Comparison of ENCODE assay signal across 11 cellular contexts in the genomic region with DNA sequence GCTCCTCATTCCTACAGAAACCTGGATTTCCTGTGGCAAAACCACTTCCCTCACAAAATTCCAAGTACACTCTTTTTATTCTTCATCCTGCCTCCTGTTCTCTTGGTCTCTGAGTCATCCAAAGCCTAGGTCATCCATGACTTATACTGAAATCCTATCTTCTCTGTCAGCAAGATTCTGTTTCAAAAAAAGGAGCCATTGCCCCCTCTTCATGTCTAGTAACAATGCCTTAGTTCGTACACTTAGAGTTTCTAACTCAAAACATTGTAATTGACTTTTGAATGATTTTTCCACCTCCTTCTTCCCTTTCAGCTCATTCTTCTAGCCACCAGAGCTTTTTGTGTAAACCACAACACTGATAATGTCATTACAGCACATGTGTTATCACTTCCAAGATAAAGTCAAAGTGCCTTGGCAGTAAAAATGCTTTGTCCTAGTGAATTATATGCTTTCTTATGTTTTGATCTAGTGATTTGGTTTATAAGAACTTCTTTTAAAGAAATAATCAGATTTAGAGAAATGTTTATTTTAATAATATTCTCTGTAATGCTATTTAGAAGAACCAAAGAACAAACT.
DNase-seq lines count a peak whose midpoint lies in the region; ATAC-seq and TF ChIP-seq lines count a peak whose summit lies in the region.
"Had no signal": no experiment of that assay in that cellular context is flagged by ENCODE, and none has a peak within 500 bp of the region (broad histone marks: within the 10 kb centered on the region; RNA-seq: fewer than 3 reads in every experiment).

No MANE protein-coding gene starts in this region.

- H3K36me3 ChIP-seq in HEK293 (ENCODE audit: control insufficient read depth in 2 of 2, insufficient read depth in 1 of 2, low read length in 2 of 2) (no peaks in the 10 kb centered on the region), aorta (ENCODE audit: control insufficient read depth in 1 of 2, insufficient read depth in 2 of 2, low read length in 1 of 2) (no peaks in the 10 kb centered on the region)

- no peak for TF ChIP-seq CTCF in AG04450 (IDR thresholded peaks at IDR 0.05; ENCODE audit: low read depth, low read length)
- no peak for TF ChIP-seq CTCF in HEK293 (tag by site-specific recombination; IDR thresholded peaks at IDR 0.05)

- CTCF ChIA-PET in AG04450 (lab: Charles Lee) (interaction anchor here (0.7 to 1.7 kb wide), 2 partner anchors 265 to 497 kb away, joined by 4 to 6 read pairs; no protein-coding TSS in a partner anchor), HEK293 (lab: Yijun Ruan, JAX) (no interaction called here)
- CTCF ChIA-PET in activated CD4-positive, alpha-beta memory T cell treated with anti-CD3 and anti-CD28 coated beads, Interleukin-2, amount 10 ng/mL, durations not matched to agents 7 days and 5 days (lab: Charles Lee) = interaction anchor here (1.3 kb wide), 1 partner anchor 733 kb away, joined by 4 read pairs; no protein-coding TSS in a partner anchor

- 16 to 28% methylated on average over 1 of the region's 1 CpG for WGBS in aorta, 2 donors

- H3K4me1 ChIP-seq in HEK293 (ENCODE audit: control insufficient read depth, insufficient read depth, low read length) = no peaks in the 10 kb centered on the region
- H3K4me1 ChIP-seq in aorta (ENCODE audit: control insufficient read depth in 1 of 2, insufficient read depth in 2 of 2, low read length in 2 of 2) = no peaks in the 10 kb centered on the region

- peaks cover 18% of the 10 kb centered on the region for H3K27me3 Mint-ChIP-seq in activated CD4-positive, alpha-beta memory T cell treated with anti-CD3 and anti-CD28 coated beads, Interleukin-2, amount 10 ng/mL, durations not matched to agents 7 days and 5 days

- intact Hi-C loops in aorta (cut with DNase I) = no loop called here

- POLR2A ChIA-PET in AG04450 (lab: Yijun Ruan, JAX) (interaction anchor here (0.7 to 1.8 kb wide), 4 partner anchors 21 to 288 kb away, joined by 3 to 11 read pairs (median 6); a partner anchor contains a TSS), HEK293 (lab: Yijun Ruan, JAX) (interaction anchor here (0.7 kb wide), 1 partner anchor 46 kb away, joined by 3 read pairs; no protein-coding TSS in a partner anchor)
- POLR2A ChIA-PET in activated CD4-positive, alpha-beta memory T cell treated with anti-CD3 and anti-CD28 coated beads, Interleukin-2, amount 10 ng/mL, durations not matched to agents 7 days and 5 days (lab: Charles Lee) = interaction anchor here (1.5 to 1.6 kb wide), 2 partner anchors 725 to 732 kb away, joined by 4 read pairs; no protein-coding TSS in a partner anchor

- no peak overlapping the region for H3K27ac ChIP-seq in AG04450 (ENCODE audit: low read depth, low read length)
- no peak overlapping the region for H3K27ac ChIP-seq in HEK293 (ENCODE audit: extremely low read depth, low read depth, low read length)
- H3K27ac ChIP-seq in aorta (ENCODE audit: low read depth in 1 of 2, low read length in 2 of 2) = no peak overlapping the region

- no peaks in the 10 kb centered on the region for H3K9me3 Mint-ChIP-seq in activated CD4-positive, alpha-beta memory T cell treated with anti-CD3 and anti-CD28 coated beads, Interleukin-2, amount 10 ng/mL, durations not matched to agents 7 days and 5 days

- H3K4me1 Mint-ChIP-seq in activated CD4-positive, alpha-beta memory T cell treated with anti-CD3 and anti-CD28 coated beads, Interleukin-2, amount 10 ng/mL, durations not matched to agents 7 days and 5 days = peaks cover 28% of the 10 kb centered on the region

- DNase-seq in AG04450 (ENCODE audit: low read depth, low spot score) (peak; percentile 55), glomerular visceral epithelial cell (ENCODE audit: extremely low spot score) (peak; percentile 80), NCI-H1105 (lab: John Stamatoyannopoulos, UW) (no peak), aorta (no peak)
- DNase-seq in activated CD4-positive, alpha-beta memory T cell treated with anti-CD3 and anti-CD28 coated beads, Interleukin-2, amount 10 ng/mL, durations not matched to agents 7 days and 5 days = no peak
- no peak for DNase-seq in activated naive CD4-positive, alpha-beta T cell treated with anti-CD3 and anti-CD28 coated beads, Interleukin-2, amount 50 U/mL, for 16 hours
- DNase-seq: activated CD4-positive, CD25-positive, alpha-beta regulatory T cell treated with anti-CD3 and anti-CD28 coated beads, Interleukin-2, amount 50 U/mL, for 72 hours had no signal

- ATAC-seq in HG02840 (IDR thresholded peaks at IDR 0.05; ENCODE audit: low FRiP score, unreplicated experiment) (no peak), aorta (ENCODE audit: low FRiP score) (no peak)
- ATAC-seq: K562 had no signal

- H3K27ac Mint-ChIP-seq in activated CD4-positive, alpha-beta memory T cell treated with anti-CD3 and anti-CD28 coated beads, Interleukin-2, amount 10 ng/mL, durations not matched to agents 7 days and 5 days = peak overlapping the region; percentile 84

- H3K4me3 ChIP-seq in AG04450 (ENCODE audit: low read depth, low read length) (no peak overlapping the region), HEK293 (ENCODE audit: low read depth, low read length) (no peak overlapping the region), aorta (ENCODE audit: low read length in 2 of 2) (no peak overlapping the region)
- H3K4me3 ChIP-seq: K562, skin epidermis had no signal

- H3K4me3 Mint-ChIP-seq in activated CD4-positive, alpha-beta memory T cell treated with anti-CD3 and anti-CD28 coated beads, Interleukin-2, amount 10 ng/mL, durations not matched to agents 7 days and 5 days = peak overlapping the region; percentile 52

- H3K27me3 ChIP-seq in AG04450 (ENCODE audit: control insufficient read depth, insufficient read depth, low read length) (no peaks in the 10 kb centered on the region), aorta (ENCODE audit: control insufficient read depth in 1 of 2, insufficient read depth in 2 of 2, low read length in 1 of 2) (no peaks in the 10 kb centered on the region)

- H3K36me3 Mint-ChIP-seq in activated CD4-positive, alpha-beta memory T cell treated with anti-CD3 and anti-CD28 coated beads, Interleukin-2, amount 10 ng/mL, durations not matched to agents 7 days and 5 days (ENCODE audit: low read depth) = peaks cover 2% of the 10 kb centered on the region

- H3K9me3 ChIP-seq in AG04450 (ENCODE audit: control insufficient read depth, insufficient read depth, low read length) = peaks cover 5% of the 10 kb centered on the region
- H3K9me3 ChIP-seq in HEK293 (ENCODE audit: control insufficient read depth, insufficient read depth, low read depth, low read length) = no peaks in the 10 kb centered on the region
- H3K9me3 ChIP-seq in aorta (ENCODE audit: control insufficient read depth, low read length) = no peaks in the 10 kb centered on the region

TF ChIP-seq in HEK293, 187 proteins besides CTCF, POLR2A, EP300 and RAD21:
- TF ChIP-seq YY1 (tag by site-specific recombination; IDR thresholded peaks at IDR 0.05) (no peak), ZNF521 (tag by site-specific recombination; IDR thresholded peaks at IDR 0.05) (no peak), ZNF558 (tag by site-specific recombination; IDR thresholded peaks at IDR 0.05) (no peak), TCF7L2 (IDR thresholded peaks at IDR 0.05; ENCODE audit: borderline replicate concordance, low read depth, low read length) (peak; percentile 94)

Comparison
In these comparisons a context has a peak if more than half of its experiments do, and no peak if none do; other contexts are left out.
1. DNase-seq: peak in AG04450 (single experiment) and glomerular visceral epithelial cell (single experiment); none in activated CD4-positive, alpha-beta memory T cell treated with anti-CD3 and anti-CD28 coated beads, Interleukin-2, amount 10 ng/mL, durations not matched to agents 7 days and 5 days (single experiment), NCI-H1105 (single experiment), activated naive CD4-positive, alpha-beta T cell treated with anti-CD3 and anti-CD28 coated beads, Interleukin-2, amount 50 U/mL, for 16 hours (single experiment) and aorta (0 of 2).